In the genomic region with DNA sequence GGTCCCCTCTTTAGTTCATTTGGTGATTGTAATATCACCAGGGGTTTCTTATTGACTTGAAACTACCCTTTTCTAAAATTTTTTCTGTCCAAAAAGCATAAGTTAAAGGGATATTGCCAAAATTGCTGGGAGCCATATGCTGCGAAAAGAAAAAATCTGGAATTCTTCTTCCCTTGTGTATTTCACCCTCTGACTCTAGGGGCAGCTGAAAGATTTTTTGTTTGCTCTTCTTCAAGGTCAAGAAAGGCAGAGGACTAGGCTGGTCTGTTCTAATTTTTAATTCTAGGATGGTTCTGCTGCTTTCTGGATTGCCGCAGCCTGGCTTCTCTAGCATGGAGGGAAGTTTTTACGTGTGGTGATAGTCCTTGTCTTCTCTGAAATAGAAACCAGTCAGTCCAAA, we compare ENCODE assay signal across 12 cellular contexts.
DNase-seq lines count a peak whose midpoint lies in the region; ATAC-seq, FAIRE-seq and TF ChIP-seq lines count a peak whose summit lies in the region.
"Had no signal": no experiment of that assay in that cellular context is flagged by ENCODE, and none has a peak within 500 bp of the region (broad histone marks: within the 10 kb centered on the region; RNA-seq: fewer than 3 reads in every experiment).

No MANE protein-coding gene starts in this region.

- H3K4me3 ChIP-seq in BLaER1 treated with 17β-estradiol and CSF1 and Interleukin-3, amounts not matched to agents 10 nM and 100 nM, result peak overlapping the region in 1 of 10 experiments; percentile 47; a peak in 1 of 20 replicates
- H3K4me3 ChIP-seq in kidney (ENCODE audit: low read length in 2 of 2), result no peak overlapping the region

- peak overlapping the region; percentile 80 to 97 (median 90); a peak in 21 of 22 replicates for H3K4me2 ChIP-seq in BLaER1 treated with 17β-estradiol and CSF1 and Interleukin-3, amounts not matched to agents 10 nM and 100 nM

- no peak overlapping the region for H3K9ac ChIP-seq in BLaER1 treated with 17β-estradiol and CSF1 and Interleukin-3, amounts not matched to agents 10 nM and 100 nM
- H3K9ac ChIP-seq in kidney (ENCODE audit: low read length in 2 of 2), result no peak overlapping the region

- H3K4me3 Mint-ChIP-seq in activated naive CD8-positive, alpha-beta T cell treated with anti-CD3 and anti-CD28 coated beads, Interleukin-2, amount 50 U/mL, for 24 hours, result peak overlapping the region; percentile 63
- peak overlapping the region; percentile 76 to 91 (median 86) for H3K4me3 Mint-ChIP-seq in naive thymus-derived CD8-positive, alpha-beta T cell

- no peaks in the 10 kb centered on the region for H3K9me3 Mint-ChIP-seq in activated naive CD8-positive, alpha-beta T cell treated with anti-CD3 and anti-CD28 coated beads, Interleukin-2, amount 50 U/mL, for 24 hours
- peaks cover 0 to 2% (median 0%) of the 10 kb centered on the region in 9 donors for H3K9me3 Mint-ChIP-seq in naive thymus-derived CD8-positive, alpha-beta T cell
- H3K9me3 Mint-ChIP-seq: dendritic cell treated with granulocyte-macrophage colony-stimulating factor and Interleukin-4, amounts not matched to agents 40 ng/mL and 50 ng/mL, for 4 days had no signal

- POLR2A ChIA-PET in naive thymus-derived CD8-positive, alpha-beta T cell (lab: Charles Lee), result interaction anchor here (1.7 kb wide), 1 partner anchor 44 kb away, joined by 5 read pairs; no protein-coding TSS in a partner anchor
- POLR2A ChIA-PET in HEK293T (lab: Yijun Ruan, JAX), result interaction anchor here (1.0 kb wide), 1 partner anchor 9 kb away, joined by 4 read pairs; no protein-coding TSS in a partner anchor

- H3K4me1 Mint-ChIP-seq in activated naive CD8-positive, alpha-beta T cell treated with anti-CD3 and anti-CD28 coated beads, Interleukin-2, amount 50 U/mL, for 24 hours, result peaks cover 37% of the 10 kb centered on the region
- H3K4me1 Mint-ChIP-seq in naive thymus-derived CD8-positive, alpha-beta T cell, result peaks cover 26 to 43% (median 35%) of the 10 kb centered on the region in 4 donors

- H3K9me3 ChIP-seq in BLaER1 treated with 17β-estradiol and CSF1 and Interleukin-3, amounts not matched to agents 10 nM and 100 nM (replicated peaks in 1 of 11), result no peaks in the 10 kb centered on the region
- no peaks in the 10 kb centered on the region for H3K9me3 ChIP-seq in kidney (ENCODE audit: control insufficient read depth in 1 of 2, low read length in 2 of 2)

- no peak overlapping the region for H3K27ac Mint-ChIP-seq in activated naive CD8-positive, alpha-beta T cell treated with anti-CD3 and anti-CD28 coated beads, Interleukin-2, amount 50 U/mL, for 24 hours
- no peak overlapping the region for H3K27ac Mint-ChIP-seq in naive thymus-derived CD8-positive, alpha-beta T cell
- H3K27ac Mint-ChIP-seq: dendritic cell treated with granulocyte-macrophage colony-stimulating factor and Interleukin-4, amounts not matched to agents 40 ng/mL and 50 ng/mL, for 4 days had no signal

- TF ChIP-seq CTCF in GM12873 (IDR thresholded peaks at IDR 0.05; ENCODE audit: insufficient read depth, low read depth, low read length, missing control alignments) (peak; percentile 7), kidney (IDR thresholded peaks at IDR 0.05; ENCODE audit: borderline replicate concordance, extremely low read depth, insufficient read depth) (no peak)

- no peak for ATAC-seq in activated naive CD8-positive, alpha-beta T cell treated with anti-CD3 and anti-CD28 coated beads, Interleukin-2, amount 50 U/mL, for 24 hours
- ATAC-seq in naive thymus-derived CD8-positive, alpha-beta T cell, result peak in 1 of 2 donors; percentile 1

- no peak overlapping the region for H3K27ac ChIP-seq in BLaER1 treated with 17β-estradiol and CSF1 and Interleukin-3, amounts not matched to agents 10 nM and 100 nM
- H3K27ac ChIP-seq in kidney (ENCODE audit: low read depth in 2 of 2, low read length in 2 of 2), result no peak overlapping the region

- DNase-seq in activated naive CD8-positive, alpha-beta T cell treated with anti-CD3 and anti-CD28 coated beads, Interleukin-2, amount 50 U/mL, for 24 hours, result no peak
- no peak for DNase-seq in naive thymus-derived CD8-positive, alpha-beta T cell
- DNase-seq in RKO (ENCODE audit: low spot score) (no peak), HEK293T (ENCODE audit: extremely low spot score) (no peak), kidney (no peak), CD1c-positive myeloid dendritic cell (ENCODE audit: extremely low spot score) (no peak)
- DNase-seq: H7, hippocampal formation had no signal

- H3K27me3 ChIP-seq in BLaER1 treated with 17β-estradiol and CSF1 and Interleukin-3, amounts not matched to agents 10 nM and 100 nM, result peaks cover 59 to 100% (median 95%) of the 10 kb centered on the region in 11 experiments

- peaks cover 30 to 62% (median 56%) of the 10 kb centered on the region in 10 experiments for H3K4me1 ChIP-seq in BLaER1 treated with 17β-estradiol and CSF1 and Interleukin-3, amounts not matched to agents 10 nM and 100 nM
- peaks cover 0 to 2% of the 10 kb centered on the region in 2 donors for H3K4me1 ChIP-seq in kidney (ENCODE audit: control insufficient read depth in 1 of 2, insufficient read depth in 1 of 2, low read depth in 1 of 2, low read length in 2 of 2)

- CTCF ChIA-PET in HEK293T (lab: Yijun Ruan, JAX), result interaction anchor here (0.6 to 2.1 kb wide), 3 partner anchors 15 to 415 kb away, joined by 3 to 9 read pairs (median 4); no protein-coding TSS in a partner anchor

- H3K36me3 Mint-ChIP-seq in activated naive CD8-positive, alpha-beta T cell treated with anti-CD3 and anti-CD28 coated beads, Interleukin-2, amount 50 U/mL, for 24 hours (ENCODE audit: low read depth), result no peaks in the 10 kb centered on the region
- peaks cover 0 to 3% (median 0%) of the 10 kb centered on the region in 3 donors for H3K36me3 Mint-ChIP-seq in naive thymus-derived CD8-positive, alpha-beta T cell

- peaks cover 0 to 80% (median 59%) of the 10 kb centered on the region in 11 experiments; a peak in 19 of 22 replicates for H4K20me1 ChIP-seq in BLaER1 treated with 17β-estradiol and CSF1 and Interleukin-3, amounts not matched to agents 10 nM and 100 nM

- no peaks in the 10 kb centered on the region for H3K36me3 ChIP-seq in BLaER1 treated with 17β-estradiol and CSF1 and Interleukin-3, amounts not matched to agents 10 nM and 100 nM
- no peaks in the 10 kb centered on the region for H3K36me3 ChIP-seq in kidney (ENCODE audit: control insufficient read depth in 1 of 2, insufficient read depth in 2 of 2, low read length in 2 of 2)

- no peak for FAIRE-seq in kidney (lab: Jason Lieb, UNC)
- FAIRE-seq: G401.6 had no signal

- H3K27me3 Mint-ChIP-seq in activated naive CD8-positive, alpha-beta T cell treated with anti-CD3 and anti-CD28 coated beads, Interleukin-2, amount 50 U/mL, for 24 hours, result peaks cover 74% of the 10 kb centered on the region
- H3K27me3 Mint-ChIP-seq in naive thymus-derived CD8-positive, alpha-beta T cell, result peaks cover 48 to 69% (median 58%) of the 10 kb centered on the region in 5 donors

- intact Hi-C loops in kidney (cut with DNase I), result no loop called here

TF ChIP-seq in HEK293T, 16 proteins besides CTCF, POLR2A, EP300 and RAD21:
- no peak for TF ChIP-seq CTBP1 (IDR thresholded peaks at IDR 0.05; ENCODE audit: borderline replicate concordance)
- TF ChIP-seq LEF1 (IDR thresholded peaks at IDR 0.05; ENCODE audit: borderline replicate concordance), result no peak
- TF ChIP-seq ELF4 (IDR thresholded peaks at IDR 0.05), result no peak
- no peak for TF ChIP-seq FOXA1 (IDR thresholded peaks at IDR 0.05)
- no peak for TF ChIP-seq ARNT (IDR thresholded peaks at IDR 0.05)
- TF ChIP-seq NFRKB (IDR thresholded peaks at IDR 0.05), result no peak
- no peak for TF ChIP-seq BHLHE40 (IDR thresholded peaks at IDR 0.05; ENCODE audit: borderline replicate concordance)
- TF ChIP-seq PKNOX1 (IDR thresholded peaks at IDR 0.05), result no peak
- no peak for TF ChIP-seq FOXK2 (IDR thresholded peaks at IDR 0.05)
- no peak for TF ChIP-seq ZNF384 (IDR thresholded peaks at IDR 0.05)
- TF ChIP-seq L3MBTL2 (conservative IDR thresholded peaks at IDR 0.05), result no peak
- no peak for TF ChIP-seq TARDBP (IDR thresholded peaks at IDR 0.05)
- TF ChIP-seq SUZ12 (IDR thresholded peaks at IDR 0.05), result no peak
- TF ChIP-seq FOXM1 (IDR thresholded peaks at IDR 0.05; ENCODE audit: borderline replicate concordance), result no peak
- no peak for TF ChIP-seq HDGF (IDR thresholded peaks at IDR 0.05; ENCODE audit: borderline replicate concordance)
- no peak for TF ChIP-seq SP1 (IDR thresholded peaks at IDR 0.05)
TF ChIP-seq in HEK293T: peak in this region for 0.
